20 cellular contexts compared by ENCODE assay signal in the genomic region with DNA sequence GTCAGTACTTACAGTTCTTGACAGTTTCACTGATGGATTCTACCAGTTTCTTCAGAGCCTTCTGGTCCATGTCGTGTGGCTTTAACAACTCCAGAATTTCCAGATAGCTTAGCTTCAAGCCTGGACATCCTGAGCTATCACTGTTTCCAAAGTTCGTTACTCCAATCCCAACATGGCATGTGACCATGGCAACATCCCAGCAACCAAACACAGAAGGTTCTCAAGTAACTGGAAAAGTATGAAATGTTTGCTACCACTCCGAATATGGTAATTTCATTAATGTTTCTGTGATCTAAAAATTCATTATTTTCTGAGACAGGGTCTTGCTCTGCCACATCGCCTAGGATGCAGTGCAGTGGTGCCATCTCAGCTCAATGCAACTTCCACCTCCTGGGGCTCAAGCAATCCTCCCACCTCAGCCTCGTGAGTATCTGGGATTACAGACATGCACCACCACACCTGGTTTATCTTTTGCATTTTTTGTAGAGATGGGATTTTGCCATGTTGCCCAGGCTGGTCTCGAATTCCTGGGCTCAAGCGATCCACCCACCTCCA. TPM values are rescaled to one million over a fixed set of nuclear protein-coding genes. Genes with fewer than 3 reads are reported as not detected.
A peak's percentile ranks its signal among the peaks of the same experiment; 100 is the strongest.
DNase-seq lines count a peak whose midpoint lies in the region; ATAC-seq and TF ChIP-seq lines count a peak whose summit lies in the region.
"Had no signal": no experiment of that assay in that cellular context is flagged by ENCODE, and none has a peak within 500 bp of the region (broad histone marks: within the 10 kb centered on the region; RNA-seq: fewer than 3 reads in every experiment).

No MANE protein-coding gene starts in this region.

- H3K9me3 Mint-ChIP-seq in CD8-positive, alpha-beta T cell = no peaks in the 10 kb centered on the region
- no peaks in the 10 kb centered on the region for H3K9me3 Mint-ChIP-seq in activated T-helper 17 cell treated with anti-CD3 and anti-CD28 coated beads, Interleukin-2, amount 50 U/mL, for 72 hours
- H3K9me3 Mint-ChIP-seq in nephron progenitor cell = no peaks in the 10 kb centered on the region

- H3K27me3 ChIP-seq in SK-N-SH (ENCODE audit: insufficient read depth) = no peaks in the 10 kb centered on the region
- H3K27me3 ChIP-seq in CD8-positive, alpha-beta T cell (ENCODE audit: insufficient read depth, low read length) = no peaks in the 10 kb centered on the region

- no peak for TF ChIP-seq RAD21 in SK-N-SH (IDR thresholded peaks at IDR 0.05; ENCODE audit: low read length)

- ATAC-seq in SK-N-SH treated with all-trans-retinoic acid at 6 μM for 48 hours = peak; percentile 8; the same call in 1 of the 3 replicates
- ATAC-seq in CD8-positive, alpha-beta T cell = no peak
- no peak for ATAC-seq in activated T-helper 17 cell treated with anti-CD3 and anti-CD28 coated beads, Interleukin-2, amount 50 U/mL, for 72 hours (replicated peaks)
- no peak for ATAC-seq in HG03095 (IDR thresholded peaks at IDR 0.05; ENCODE audit: unreplicated experiment)
- no peak for ATAC-seq in HG03025 (IDR thresholded peaks at IDR 0.05; ENCODE audit: low FRiP score, unreplicated experiment)

- H4K20me1 ChIP-seq in SK-N-SH (ENCODE audit: insufficient read depth) = no peaks in the 10 kb centered on the region

- H3K4me3 ChIP-seq in SK-N-SH (ENCODE audit: low read depth in 2 of 2, low read length in 1 of 2) = no peak overlapping the region
- H3K4me3 ChIP-seq in CD8-positive, alpha-beta T cell (ENCODE audit: low read depth, low read length) = no peak overlapping the region
- H3K4me3 ChIP-seq: HAP-1 had no signal

- no peak for TF ChIP-seq EP300 in SK-N-SH (IDR thresholded peaks at IDR 0.05; ENCODE audit: borderline replicate concordance in 1 of 2, low read depth in 1 of 2, low read length in 1 of 2)

- peak overlapping the region; percentile 55 for H3K27ac Mint-ChIP-seq in CD8-positive, alpha-beta T cell
- peak overlapping the region; percentile 39 for H3K27ac Mint-ChIP-seq in activated T-helper 17 cell treated with anti-CD3 and anti-CD28 coated beads, Interleukin-2, amount 50 U/mL, for 72 hours
- peak overlapping the region; percentile 90 for H3K27ac Mint-ChIP-seq in nephron progenitor cell
- H3K27ac Mint-ChIP-seq: B cell had no signal

- no peaks in the 10 kb centered on the region for H3K9me3 ChIP-seq in SK-N-SH
- H3K9me3 ChIP-seq in CD8-positive, alpha-beta T cell (ENCODE audit: low read length) = no peaks in the 10 kb centered on the region
- H3K9me3 ChIP-seq: HAP-1 had no signal

- intact Hi-C loops in CD8-positive, alpha-beta T cell (cut with DNase I, micrococcal nuclease) = no loop called here

- H3K27ac ChIP-seq in SK-N-SH (ENCODE audit: low read depth in 2 of 2, low read length in 1 of 2) = no peak overlapping the region
- no peak overlapping the region for H3K27ac ChIP-seq in CD8-positive, alpha-beta T cell (ENCODE audit: low read depth, low read length)
- H3K27ac ChIP-seq: 22Rv1 had no signal

- no peaks in the 10 kb centered on the region for H3K79me2 ChIP-seq in SK-N-SH (ENCODE audit: insufficient read depth)

- peaks cover 14% of the 10 kb centered on the region for H3F3A ChIP-seq in SK-N-SH (replicated peaks; ENCODE audit: insufficient read depth)

- H3K4me3 Mint-ChIP-seq in CD8-positive, alpha-beta T cell = no peak overlapping the region
- H3K4me3 Mint-ChIP-seq in activated T-helper 17 cell treated with anti-CD3 and anti-CD28 coated beads, Interleukin-2, amount 50 U/mL, for 72 hours = no peak overlapping the region
- no peak overlapping the region for H3K4me3 Mint-ChIP-seq in nephron progenitor cell
- H3K4me3 Mint-ChIP-seq: B cell had no signal

- peaks cover 27% of the 10 kb centered on the region for H3K36me3 Mint-ChIP-seq in CD8-positive, alpha-beta T cell
- H3K36me3 Mint-ChIP-seq in activated T-helper 17 cell treated with anti-CD3 and anti-CD28 coated beads, Interleukin-2, amount 50 U/mL, for 72 hours (ENCODE audit: low read depth) = peaks cover 46% of the 10 kb centered on the region
- peaks cover 14% of the 10 kb centered on the region for H3K36me3 Mint-ChIP-seq in nephron progenitor cell (ENCODE audit: low read depth)

- DNase-seq in SK-N-SH (no peak), nephron progenitor cell (no peak), activated gamma-delta T cell treated with Interleukin-2 at 50 U/mL for 16 hours (no peak)
- no peak for DNase-seq in CD8-positive, alpha-beta T cell
- DNase-seq: COR-L47, DMS 273 treated with DMSO at 0.1 percent for 48 hours, DND-41, MV-4-11, NCI-H1694 treated with DMSO at 0.1 percent for 48 hours, NCI-H2107, NCI-H524, OCI-M1, SHP77 had no signal

- H2AFZ ChIP-seq in SK-N-SH (ENCODE audit: low read depth) = no peak overlapping the region

- H3K4me1 ChIP-seq in SK-N-SH (ENCODE audit: control insufficient read depth in 1 of 2, insufficient read depth in 2 of 2, low read depth in 1 of 2, low read length in 1 of 2) = no peaks in the 10 kb centered on the region
- no peaks in the 10 kb centered on the region for H3K4me1 ChIP-seq in CD8-positive, alpha-beta T cell (ENCODE audit: insufficient read depth, low read length)
- H3K4me1 ChIP-seq: HAP-1 had no signal

- no peaks in the 10 kb centered on the region for H3K9me2 ChIP-seq in SK-N-SH

- CTCF ChIA-PET in SK-N-SH (lab: Yijun Ruan, JAX) = interaction anchor here (0.6 to 1.2 kb wide), 2 partner anchors 9 to 18 kb away, joined by 4 to 5 read pairs; no protein-coding TSS in a partner anchor
- CTCF ChIA-PET in CD8-positive, alpha-beta T cell (lab: Charles Lee) = no interaction called here

- H3K9ac ChIP-seq in SK-N-SH = no peak overlapping the region

- POLR2A ChIA-PET in SK-N-SH (lab: Yijun Ruan, JAX) = no interaction called here
- POLR2A ChIA-PET in CD8-positive, alpha-beta T cell (lab: Charles Lee) = interaction anchor here (1.3 kb wide), 1 partner anchor 29 kb away, joined by 3 read pairs; the partner anchor contains the start of genes PEX1 and RBM48

- TF ChIP-seq CTCF in SK-N-SH (IDR thresholded peaks at IDR 0.05) = no peak
- no peak for TF ChIP-seq CTCF in CD8-positive, alpha-beta T cell (IDR thresholded peaks at IDR 0.05)
- no peak for TF ChIP-seq CTCF in nephron progenitor cell (IDR thresholded peaks at IDR 0.05)

- peaks cover 18 to 22% of the 10 kb centered on the region in 2 experiments for H3K36me3 ChIP-seq in SK-N-SH (replicated peaks in 1 of 2; ENCODE audit: control insufficient read depth in 1 of 2, insufficient read depth in 2 of 2, low read length in 1 of 2)
- H3K36me3 ChIP-seq in CD8-positive, alpha-beta T cell (ENCODE audit: insufficient read depth, low read length) = peaks cover 2% of the 10 kb centered on the region

- WGBS in SK-N-SH (ENCODE audit: low lambda C conversion rate) = 89% methylated on average over 7 of the region's 7 CpGs

- no peaks in the 10 kb centered on the region for H3K27me3 Mint-ChIP-seq in CD8-positive, alpha-beta T cell (ENCODE audit: low read depth)
- H3K27me3 Mint-ChIP-seq in activated T-helper 17 cell treated with anti-CD3 and anti-CD28 coated beads, Interleukin-2, amount 50 U/mL, for 72 hours = no peaks in the 10 kb centered on the region
- H3K27me3 Mint-ChIP-seq in nephron progenitor cell (ENCODE audit: low read depth, poor library complexity) = no peaks in the 10 kb centered on the region
- H3K27me3 Mint-ChIP-seq: B cell had no signal

- no peak overlapping the region for H3K4me2 ChIP-seq in SK-N-SH

- no peaks in the 10 kb centered on the region for H3K4me1 Mint-ChIP-seq in CD8-positive, alpha-beta T cell (ENCODE audit: low read depth)
- no peaks in the 10 kb centered on the region for H3K4me1 Mint-ChIP-seq in activated T-helper 17 cell treated with anti-CD3 and anti-CD28 coated beads, Interleukin-2, amount 50 U/mL, for 72 hours
- H3K4me1 Mint-ChIP-seq in nephron progenitor cell = no peaks in the 10 kb centered on the region
- H3K4me1 Mint-ChIP-seq: B cell had no signal

TF ChIP-seq in SK-N-SH treated with all-trans-retinoic acid at 6 μM for 48 hours, 23 proteins besides CTCF, POLR2A, EP300 and RAD21 (continues in another document):
- no peak for TF ChIP-seq ZC3H10 (CRISPR knock-in tag; IDR thresholded peaks at IDR 0.05)
- TF ChIP-seq CSDC2 (CRISPR knock-in tag; IDR thresholded peaks at IDR 0.05) = no peak
- no peak for TF ChIP-seq ZNF8 (CRISPR knock-in tag; IDR thresholded peaks at IDR 0.05)
- TF ChIP-seq ZNF565 (CRISPR knock-in tag; conservative IDR thresholded peaks at IDR 0.05; ENCODE audit: low read depth) = no peak
- no peak for TF ChIP-seq TOX (CRISPR knock-in tag; IDR thresholded peaks at IDR 0.05; ENCODE audit: borderline replicate concordance)

TF ChIP-seq in SK-N-SH, 30 proteins besides CTCF, POLR2A, EP300 and RAD21:
- TF ChIP-seq MEF2A (IDR thresholded peaks at IDR 0.05; ENCODE audit: borderline replicate concordance, low read depth) (no peak), TAF1 (IDR thresholded peaks at IDR 0.05; ENCODE audit: borderline replicate concordance, low read depth, low read length) (no peak), TEAD4 (IDR thresholded peaks at IDR 0.05; ENCODE audit: borderline replicate concordance, insufficient read depth) (no peak), SIN3A (IDR thresholded peaks at IDR 0.05; ENCODE audit: borderline replicate concordance, low read depth, low read length) (no peak), YY1 (IDR thresholded peaks at IDR 0.05; ENCODE audit: low read depth) (no peak), MAX (IDR thresholded peaks at IDR 0.05; ENCODE audit: low read depth) (no peak)

RNA-seq across cellular contexts. Expression of gene RBM48, which starts 29.3 kb away (rescaled TPM):
- polyA plus RNA-seq in SK-N-SH (2012; rRNA removed) = 4.7 and 6.4 TPM in 2 replicates
- 5.9 and 7.1 TPM in 2 replicates for polyA plus RNA-seq in SK-N-SH (2012; cell fraction: cytosol; rRNA removed)
- polyA plus RNA-seq in SK-N-SH (2012; cell fraction: nucleus; rRNA removed) = 9.4 and 16.2 TPM in 2 replicates
- 10 to 100 TPM; 52.7 to 54.6 TPM for total RNA-seq in CD8-positive, alpha-beta T cell
- 10 to 100 TPM; 16.7 to 18.9 TPM for total RNA-seq in activated T-helper 17 cell treated with anti-CD3 and anti-CD28 coated beads, Interleukin-2, amount 50 U/mL, for 72 hours

RNA-seq across cellular contexts. Expression of gene PEX1, which starts 29.6 kb away (rescaled TPM):
- polyA plus RNA-seq in SK-N-SH (2012; rRNA removed) = 16.0 and 24.9 TPM in 2 replicates
- polyA plus RNA-seq in SK-N-SH (2012; cell fraction: cytosol; rRNA removed) = 12.1 and 13.0 TPM in 2 replicates
- polyA plus RNA-seq in SK-N-SH (2012; cell fraction: nucleus; rRNA removed) = 41.7 and 85.9 TPM in 2 replicates
- 10 to 100 TPM; 17.8 to 18.1 TPM for total RNA-seq in CD8-positive, alpha-beta T cell
- total RNA-seq in activated T-helper 17 cell treated with anti-CD3 and anti-CD28 coated beads, Interleukin-2, amount 50 U/mL, for 72 hours = 10 to 100 TPM; 10.9 to 12.8 TPM

RNA-seq across cellular contexts. Expression of gene FAM133B, which starts 32.3 kb away (rescaled TPM):
- 13.8 and 16.3 TPM in 2 replicates for polyA plus RNA-seq in SK-N-SH (2012; rRNA removed)
- 14.7 and 21.1 TPM in 2 replicates for polyA plus RNA-seq in SK-N-SH (2012; cell fraction: cytosol; rRNA removed)
- 13.0 and 33.6 TPM in 2 replicates for polyA plus RNA-seq in SK-N-SH (2012; cell fraction: nucleus; rRNA removed)
- 10 to 100 TPM; 83.0 to 85.1 TPM for total RNA-seq in CD8-positive, alpha-beta T cell
- total RNA-seq in activated T-helper 17 cell treated with anti-CD3 and anti-CD28 coated beads, Interleukin-2, amount 50 U/mL, for 72 hours = 10 to 100 TPM; 27.9 to 31.4 TPM

Comparison
In these comparisons a context has a peak if more than half of its experiments do, and no peak if none do; other contexts are left out.
1. H3K27ac Mint-ChIP-seq: peak in every context shown above with its lines; median percentile 90 in nephron progenitor cell; 55 in CD8-positive, alpha-beta T cell; 39 in activated T-helper 17 cell treated with anti-CD3 and anti-CD28 coated beads, Interleukin-2, amount 50 U/mL, for 72 hours.